ENCODE assay signal across 8 cellular contexts in the genomic region with DNA sequence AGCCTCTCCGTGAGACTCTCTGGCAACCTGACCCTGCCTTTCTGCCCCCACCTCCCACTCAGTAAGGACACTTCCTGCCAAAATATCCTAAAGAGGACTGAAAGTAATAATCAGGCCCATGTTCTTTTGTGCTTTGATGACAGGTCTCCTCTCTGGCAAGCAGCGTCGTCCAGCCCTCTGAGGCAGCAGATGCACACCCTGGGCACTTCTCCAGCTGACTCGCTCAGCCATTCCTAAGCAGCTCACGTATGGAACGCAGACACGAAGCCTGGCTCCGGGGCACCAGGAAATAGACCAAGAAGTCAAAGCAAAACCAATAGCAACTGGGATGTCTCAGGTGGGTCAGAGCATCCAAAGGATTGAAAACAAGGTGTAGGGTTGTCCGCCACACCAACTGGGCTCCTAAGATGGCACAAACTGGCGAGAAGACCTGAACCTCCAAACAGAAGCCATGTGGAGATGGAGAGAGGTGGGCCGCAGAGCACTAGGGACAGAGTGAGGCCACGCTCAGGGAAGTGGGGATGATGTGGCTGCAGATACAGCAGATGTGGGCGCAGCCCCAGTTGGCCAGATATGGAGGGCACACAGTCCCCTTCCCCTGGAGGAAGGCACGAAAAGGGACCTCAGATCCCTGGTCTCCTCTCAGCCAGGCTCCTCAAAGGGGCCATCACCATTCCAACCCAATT. TPM values are rescaled to one million over a fixed set of nuclear protein-coding genes. Genes with fewer than 3 reads are reported as not detected.
DNase-seq lines count a peak whose midpoint lies in the region; ATAC-seq and TF ChIP-seq lines count a peak whose summit lies in the region.

No MANE protein-coding gene starts in this region.

- no peak overlapping the region for H2AK5ac ChIP-seq in trophoblast cell (ENCODE audit: low read length)

- H2AFZ ChIP-seq in trophoblast cell (ENCODE audit: insufficient read depth, low read length, poor library complexity), result no peak overlapping the region

- no peak overlapping the region for H3K4ac ChIP-seq in trophoblast cell (ENCODE audit: low read depth, low read length)

- no peaks in the 10 kb centered on the region for H3K4me1 ChIP-seq in endodermal cell (ENCODE audit: control insufficient read depth, insufficient read depth, low read length)
- H3K4me1 ChIP-seq in trophoblast cell (ENCODE audit: control insufficient read depth in 1 of 2, insufficient read depth in 2 of 2, low read length in 2 of 2), result peaks cover 3 to 14% of the 10 kb centered on the region in 2 experiments

- peaks cover 20% of the 10 kb centered on the region for H3K27me3 ChIP-seq in endodermal cell (ENCODE audit: control insufficient read depth, insufficient read depth, low read length, poor library complexity, severe bottlenecking)
- H3K27me3 ChIP-seq in trophoblast cell (ENCODE audit: insufficient read depth, low read length), result no peaks in the 10 kb centered on the region

- H3K9me3 Mint-ChIP-seq in endodermal cell, result no peaks in the 10 kb centered on the region
- no peaks in the 10 kb centered on the region for H3K9me3 Mint-ChIP-seq in Calu3 (ENCODE audit: low read depth, unreplicated experiment)

- DNase-seq in DMS79 treated with DMSO at 0.1 percent for 48 hours (lab: John Stamatoyannopoulos, UW), result peak; percentile 11
- DNase-seq in NCI-H2227 treated with DMSO at 0.1 percent for 48 hours (lab: John Stamatoyannopoulos, UW), result peak; percentile 37
- DNase-seq in endodermal cell, result peak; percentile 18
- peak; percentile 50 to 97 (median 79) for DNase-seq in posterior cingulate gyrus
- no peak for DNase-seq in KBM-7
- DNase-seq in trophoblast cell, result no peak
- DNase-seq in Calu3, result no peak

- intact Hi-C loops in posterior cingulate gyrus (cut with DNase I) (no loop called here), Calu3 (cut with micrococcal nuclease; ENCODE audit: unreplicated experiment) (no loop called here)

- H3K27ac ChIP-seq in endodermal cell (ENCODE audit: low read depth, low read length) (no peak overlapping the region), trophoblast cell (ENCODE audit: low read depth, low read length) (no peak overlapping the region)

- H3K9ac ChIP-seq in endodermal cell (ENCODE audit: extremely low read depth, low read length, poor library complexity, severe bottlenecking) (no peak overlapping the region), trophoblast cell (ENCODE audit: low read length) (no peak overlapping the region)

- H2BK120ac ChIP-seq in trophoblast cell (ENCODE audit: insufficient read depth, low read length, poor library complexity), result no peak overlapping the region

- H4K12ac ChIP-seq in trophoblast cell (ENCODE audit: low read depth, low read length), result no peak overlapping the region

- TF ChIP-seq CTCF in endodermal cell (conservative IDR thresholded peaks at IDR 0.05) (no peak), Calu3 (IDR thresholded peaks at IDR 0.05; ENCODE audit: unreplicated experiment) (no peak)

- H3K27ac Mint-ChIP-seq in endodermal cell (no peak overlapping the region), Calu3 (ENCODE audit: unreplicated experiment) (no peak overlapping the region)

- H3K36me3 Mint-ChIP-seq in endodermal cell (ENCODE audit: low read depth) (no peaks in the 10 kb centered on the region), Calu3 (ENCODE audit: insufficient read depth, unreplicated experiment) (no peaks in the 10 kb centered on the region)

- no peak overlapping the region for H3K23ac ChIP-seq in trophoblast cell (ENCODE audit: low read length)

- in situ Hi-C loops in KBM-7 (cut with MboI; ENCODE audit: low pct_unique_long_range_greater_than_20kb, low sequenced_read_pairs), result no loop called here

- H3K14ac ChIP-seq in trophoblast cell (ENCODE audit: low read length), result no peak overlapping the region

- H3K36me3 ChIP-seq in endodermal cell (ENCODE audit: control insufficient read depth, insufficient read depth, low read length), result no peaks in the 10 kb centered on the region
- peaks cover 2 to 9% of the 10 kb centered on the region in 2 experiments for H3K36me3 ChIP-seq in trophoblast cell (ENCODE audit: control insufficient read depth in 1 of 2, insufficient read depth in 2 of 2, low read length in 2 of 2)

- H3K79me2 ChIP-seq in trophoblast cell (ENCODE audit: control insufficient read depth, insufficient read depth, low read length, poor library complexity), result peaks cover 4% of the 10 kb centered on the region

- H3K4me1 Mint-ChIP-seq in endodermal cell, result peaks cover 15% of the 10 kb centered on the region
- H3K4me1 Mint-ChIP-seq in Calu3 (ENCODE audit: low read depth, unreplicated experiment), result peaks cover 11% of the 10 kb centered on the region

- H2BK12ac ChIP-seq in trophoblast cell (ENCODE audit: low read length), result no peak overlapping the region

- H3K9me3 ChIP-seq in endodermal cell (ENCODE audit: control insufficient read depth, low read length), result no peaks in the 10 kb centered on the region
- H3K9me3 ChIP-seq in trophoblast cell (ENCODE audit: insufficient read depth, low read depth, low read length), result no peaks in the 10 kb centered on the region

- CTCF ChIA-PET in Calu3 (lab: Charles Lee), result no interaction called here

- H3K4me3 Mint-ChIP-seq in endodermal cell (no peak overlapping the region), Calu3 (ENCODE audit: low read depth, unreplicated experiment) (no peak overlapping the region)

- H4K91ac ChIP-seq in trophoblast cell (ENCODE audit: low read depth, low read length), result no peak overlapping the region

- H3K79me1 ChIP-seq in trophoblast cell (ENCODE audit: low read length), result peaks cover 10% of the 10 kb centered on the region

- H3K4me2 ChIP-seq in trophoblast cell (ENCODE audit: low read length), result no peak overlapping the region

- H3K27me3 Mint-ChIP-seq in endodermal cell (ENCODE audit: insufficient read depth) (peaks cover 27% of the 10 kb centered on the region), Calu3 (ENCODE audit: unreplicated experiment) (peaks cover 35% of the 10 kb centered on the region)

- no TSS peak for BruUV-seq in Calu3 (replicated peaks; lab: Mats Ljungman, UMichigan)

- no peak overlapping the region for H3K4me3 ChIP-seq in endodermal cell (ENCODE audit: low read length)
- no peak overlapping the region for H3K4me3 ChIP-seq in trophoblast cell (ENCODE audit: low read depth, low read length)

- WGBS in endodermal cell (ENCODE audit: insufficient coverage in 1 of 2, insufficient read length in 1 of 2), 2 experiments, result 93 to 96% methylated on average over 13 to 14 of the region's 14 CpGs
- WGBS in trophoblast cell (ENCODE audit: extremely low coverage, insufficient coverage, insufficient read length), result no CpG with 5 or more reads among the region's 14 CpGs

- no peak overlapping the region for H2BK5ac ChIP-seq in trophoblast cell (ENCODE audit: low read depth, low read length, poor library complexity)

- H3K18ac ChIP-seq in trophoblast cell (ENCODE audit: low read length), result no peak overlapping the region

- H4K8ac ChIP-seq in trophoblast cell (ENCODE audit: low read depth, low read length), result no peak overlapping the region

- ATAC-seq in HG02571 (IDR thresholded peaks at IDR 0.05; ENCODE audit: unreplicated experiment), result no peak

RNA-seq across cellular contexts. Expression of a gene that starts 2.4 kb away (rescaled TPM):
- total RNA-seq in endodermal cell (1 to 10 TPM; 3.3 to 6.2 TPM), Calu3 (2022) (0.28 and 0.39 TPM in 2 replicates)
- 19.7 TPM for polyA plus RNA-seq in endodermal cell (2013, experiment 1 of 2)
- 20.6 TPM for polyA plus RNA-seq in endodermal cell (2013, experiment 2 of 2)
- 11.1 and 11.2 TPM in 2 replicates for polyA plus RNA-seq in trophoblast cell (2013)

Comparison
In these comparisons a context has a peak if more than half of its experiments do, and no peak if none do; other contexts are left out.
1. DNase-seq: peak in DMS79 treated with DMSO at 0.1 percent for 48 hours (single experiment), NCI-H2227 treated with DMSO at 0.1 percent for 48 hours (single experiment), endodermal cell (single experiment) and posterior cingulate gyrus (10 of 10); none in KBM-7 (single experiment), trophoblast cell (0 of 2) and Calu3 (single experiment).